Comparison of ENCODE assay signal across 8 cellular contexts in the genomic region with DNA sequence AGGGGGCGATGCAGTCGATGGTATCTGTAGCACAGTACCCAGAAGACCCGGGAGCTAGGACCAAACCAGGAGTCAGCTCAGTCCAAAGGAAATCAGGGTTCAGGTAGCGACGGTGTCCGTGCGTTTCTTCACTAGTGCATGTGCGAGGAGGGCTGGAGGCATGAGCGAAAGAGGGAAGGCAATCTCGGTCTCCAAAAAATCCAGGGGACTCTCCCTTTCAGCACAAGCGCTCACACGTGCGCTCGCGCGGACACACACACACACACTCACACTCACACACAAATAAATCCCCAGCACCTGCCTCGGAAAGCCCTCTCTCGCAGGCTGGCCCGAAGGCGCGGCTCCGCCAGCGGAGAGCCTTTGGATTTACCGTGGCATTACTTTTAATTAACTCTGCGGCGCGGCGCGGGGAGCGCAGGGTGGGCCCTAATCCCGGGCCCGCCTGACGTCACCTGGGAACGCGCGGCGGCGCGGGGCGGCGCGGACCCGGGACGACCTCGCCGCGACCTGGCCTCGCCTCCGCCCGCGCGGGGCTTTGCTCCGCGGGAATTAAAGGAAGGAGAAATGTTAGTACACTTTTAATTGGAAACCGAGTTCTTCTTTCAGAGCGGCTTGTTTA.
DNase-seq lines count a peak whose midpoint lies in the region; ATAC-seq and TF ChIP-seq lines count a peak whose summit lies in the region.

No MANE protein-coding gene starts in this region.

- peak; percentile 88 for ATAC-seq in left lobe of liver
- no peak for ATAC-seq in thoracic aorta (ENCODE audit: insufficient number of reproducible peaks, low FRiP score, low read depth)
- ATAC-seq in HG02938 (IDR thresholded peaks at IDR 0.05; ENCODE audit: unreplicated experiment), result no peak
- no peak for ATAC-seq in HG03095 (IDR thresholded peaks at IDR 0.05; ENCODE audit: unreplicated experiment)
- no peak for ATAC-seq in GM19455 (IDR thresholded peaks at IDR 0.05; ENCODE audit: unreplicated experiment)

- in situ Hi-C loops in astrocyte of the cerebellum (cut with HindIII; ENCODE audit: low sequenced_read_pairs), result no loop called here

- H3K4me1 ChIP-seq in thoracic aorta (ENCODE audit: control insufficient read depth in 1 of 2, low read depth in 2 of 2), result peaks cover 0 to 5% of the 10 kb centered on the region in 2 donors

- DNase-seq in NCI-H146 treated with DMSO at 0.1 percent for 48 hours (lab: John Stamatoyannopoulos, UW; ENCODE audit: unreplicated experiment), result peak; percentile 21
- DNase-seq in astrocyte of the cerebellum (ENCODE audit: low read depth), result no peak
- peak; percentile 72 for DNase-seq in left lobe of liver (ENCODE audit: low spot score)
- no peak for DNase-seq in thoracic aorta (ENCODE audit: low spot score)
- no peak for DNase-seq in hepatic stellate cell (ENCODE audit: low spot score)

- no peak overlapping the region for H3K27ac ChIP-seq in thoracic aorta

- H3K4me3 ChIP-seq in astrocyte of the cerebellum (ENCODE audit: low read depth, low read length) (peak overlapping the region; percentile 23), thoracic aorta (peak overlapping the region; percentile 63)

- H3K27me3 ChIP-seq in thoracic aorta (replicated peaks; ENCODE audit: insufficient read depth), result no peaks in the 10 kb centered on the region

- TF ChIP-seq CTCF in astrocyte of the cerebellum (IDR thresholded peaks at IDR 0.05; ENCODE audit: low read depth, low read length, missing control alignments) (no peak), thoracic aorta (IDR thresholded peaks at IDR 0.05) (no peak)

- no peaks in the 10 kb centered on the region for H3K36me3 ChIP-seq in thoracic aorta

- H3K9me3 ChIP-seq in thoracic aorta, result no peaks in the 10 kb centered on the region

Comparison
In these comparisons a context has a peak if more than half of its experiments do, and no peak if none do; other contexts are left out.
1. DNase-seq: peak in NCI-H146 treated with DMSO at 0.1 percent for 48 hours (single experiment) and left lobe of liver (single experiment); none in astrocyte of the cerebellum (single experiment), thoracic aorta (single experiment) and hepatic stellate cell (single experiment).